Comparison of ENCODE assay signal across 9 cellular contexts in the genomic region with DNA sequence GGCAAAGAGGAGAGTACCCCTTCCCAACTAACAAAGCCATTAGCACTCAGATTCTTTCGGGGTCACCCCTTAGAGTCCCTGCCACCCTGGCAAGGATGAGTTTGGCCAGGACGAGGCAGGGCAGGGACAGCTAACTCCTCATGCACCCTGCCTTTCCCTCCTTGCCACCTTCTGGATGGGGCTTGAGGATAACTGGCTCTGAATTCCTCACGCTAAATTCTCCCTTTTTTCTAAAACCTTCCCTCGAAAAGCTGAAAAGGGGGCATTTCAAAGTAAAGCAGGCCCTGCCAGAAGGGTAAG. TPM values are rescaled to one million over a fixed set of nuclear protein-coding genes. Genes with fewer than 3 reads are reported as not detected.
A peak's percentile ranks its signal among the peaks of the same experiment; 100 is the strongest.
DNase-seq lines count a peak whose midpoint lies in the region; ATAC-seq and TF ChIP-seq lines count a peak whose summit lies in the region.
"Had no signal": no experiment of that assay in that cellular context is flagged by ENCODE, and none has a peak within 500 bp of the region (broad histone marks: within the 10 kb centered on the region; RNA-seq: fewer than 3 reads in every experiment).

No MANE protein-coding gene starts in this region.

- DNase-seq in Right ventricle myocardium superior (peak; percentile 22), left ventricle myocardium superior (no peak), caudate nucleus (lab: John Stamatoyannopoulos, UW) (no peak), uterus (no peak), midbrain (lab: John Stamatoyannopoulos, UW) (no peak), cerebellar nuclear complex (lab: John Stamatoyannopoulos, UW) (no peak)
- DNase-seq: NCI-H1105 had no signal

- H3K4me1 ChIP-seq in muscle layer of duodenum (ENCODE audit: control insufficient read depth in 1 of 2, insufficient read depth in 2 of 2, low read length in 2 of 2), result peaks cover 23 to 47% of the 10 kb centered on the region in 2 donors
- H3K4me1 ChIP-seq in uterus, result peaks cover 8 to 27% of the 10 kb centered on the region in 2 donors

- peaks cover 0 to 13% of the 10 kb centered on the region in 2 donors for H3K36me3 ChIP-seq in muscle layer of duodenum (ENCODE audit: control insufficient read depth in 1 of 2, insufficient read depth in 2 of 2, low read length in 2 of 2)
- no peaks in the 10 kb centered on the region for H3K36me3 ChIP-seq in uterus

- H3K27ac ChIP-seq in caudate nucleus (ENCODE audit: low read depth, low read length), result peak overlapping the region; percentile 62
- H3K27ac ChIP-seq in muscle layer of duodenum (ENCODE audit: low read length), result peak overlapping the region; percentile 27
- peak overlapping the region; percentile 99 for H3K27ac ChIP-seq in uterus

- ATAC-seq in Right ventricle myocardium superior (ENCODE audit: poor library complexity) (no peak), left ventricle myocardium superior (no peak), GM19452 (IDR thresholded peaks at IDR 0.05; ENCODE audit: unreplicated experiment) (no peak)

- no peak for TF ChIP-seq POLR2A in uterus (IDR thresholded peaks at IDR 0.05)

- H3K9me3 ChIP-seq in muscle layer of duodenum (ENCODE audit: control insufficient read depth in 1 of 2, low read length in 2 of 2) (no peaks in the 10 kb centered on the region), uterus (no peaks in the 10 kb centered on the region)

- TF ChIP-seq CTCF in uterus (IDR thresholded peaks at IDR 0.05), result no peak

- peak overlapping the region in 1 of 2 donors; percentile 35 for H3K4me3 ChIP-seq in muscle layer of duodenum (ENCODE audit: low read depth in 1 of 2, low read length in 2 of 2)
- no peak overlapping the region for H3K4me3 ChIP-seq in uterus

- H3K27me3 ChIP-seq in muscle layer of duodenum (ENCODE audit: low read depth, low read length) (no peaks in the 10 kb centered on the region), uterus (no peaks in the 10 kb centered on the region)

- intact Hi-C loops in Right ventricle myocardium superior (cut with DNase I), result no loop called here
- intact Hi-C loops in left ventricle myocardium superior (cut with micrococcal nuclease), result no loop called here
- intact Hi-C loops in uterus (cut with DNase I; ENCODE audit: low total_unique reads), result no loop called here

RNA-seq across cellular contexts. Expression of a gene that starts 9.1 kb away (rescaled TPM):
- total RNA-seq in Right ventricle myocardium superior (15.4 TPM), left ventricle myocardium superior (16.9 TPM), uterus (10 to 100 TPM in 2 of 4 donors, 1 to 10 TPM in 2; 2.6 to 65.6 (median 28.9) TPM)

RNA-seq across cellular contexts. Expression of a gene that starts 15.9 kb away (rescaled TPM):
- total RNA-seq in Right ventricle myocardium superior (0.97 TPM), left ventricle myocardium superior (1.3 TPM), uterus (1 to 10 TPM in 3 of 4 donors, not detected in 1; 2.0 to 3.8 (median 2.4) TPM)

RNA-seq across cellular contexts. Expression of a gene that starts 42.2 kb away (rescaled TPM):
- total RNA-seq in Right ventricle myocardium superior (8.2 TPM), left ventricle myocardium superior (9.6 TPM), uterus (10 to 100 TPM in 3 of 4 donors, 1 to 10 TPM in 1; 4.1 to 67.6 (median 42.6) TPM)

RNA-seq across cellular contexts. Expression of a gene that starts 42.4 kb away (rescaled TPM):
- 29.4 TPM for total RNA-seq in Right ventricle myocardium superior
- total RNA-seq in left ventricle myocardium superior, result 31.6 TPM
- 10 to 100 TPM in 2 of 4 donors, 1 to 10 TPM in 2; 7.7 to 55.5 (median 25.9) TPM for total RNA-seq in uterus

RNA-seq across cellular contexts. Expression of a gene that starts 45.1 kb away (rescaled TPM):
- total RNA-seq in Right ventricle myocardium superior (0.81 TPM), left ventricle myocardium superior (0.17 TPM), uterus (1 to 10 TPM in 1 of 4 donors, under 1 TPM in 1, not detected in 2; 0.12 to 4.5 TPM)

Comparison
In these comparisons a context has a peak if more than half of its experiments do, and no peak if none do; other contexts are left out.
1. H3K27ac ChIP-seq: peak in every context shown above with its lines; median percentile 99 in uterus; 62 in caudate nucleus; 27 in muscle layer of duodenum.